Comparison of ENCODE assay signal across 9 cellular contexts in genomic region chr3:42051384-42052131, GRCh38. TPM values are rescaled to one million over a fixed set of nuclear protein-coding genes. Genes with fewer than 3 reads are reported as not detected.
A peak's percentile ranks its signal among the peaks of the same experiment; 100 is the strongest.
DNase-seq lines count a peak whose midpoint lies in the region; ATAC-seq, FAIRE-seq and TF ChIP-seq lines count a peak whose summit lies in the region.
"Had no signal": no experiment of that assay in that cellular context is flagged by ENCODE, and none has a peak within 500 bp of the region (broad histone marks: within the 10 kb centered on the region; RNA-seq: fewer than 3 reads in every experiment).

No MANE protein-coding gene starts in this region.

- no peaks in the 10 kb centered on the region for H4K20me1 ChIP-seq in HepG2 (ENCODE audit: insufficient read depth, low read length)

- H3K79me2 ChIP-seq in HepG2 (ENCODE audit: insufficient read depth, low read length): peaks cover 75% of the 10 kb centered on the region

- no peak overlapping the region for H2AFZ ChIP-seq in HepG2 (ENCODE audit: low read length)

- H3K36me3 ChIP-seq in HepG2 (replicated peaks in 1 of 2; ENCODE audit: control insufficient read depth in 1 of 2, insufficient read depth in 2 of 2, low read length in 2 of 2): no peaks in the 10 kb centered on the region
- no peaks in the 10 kb centered on the region for H3K36me3 ChIP-seq in vagina
- no peaks in the 10 kb centered on the region for H3K36me3 ChIP-seq in H7 (replicated peaks; ENCODE audit: control insufficient read depth, insufficient read depth, low read length)

- H3K27ac ChIP-seq in HepG2 (ENCODE audit: extremely low read length, insufficient read depth, low read length) (peak overlapping the region; percentile 97), vagina (peak overlapping the region; percentile 83)

- FAIRE-seq in HepG2 (lab: Jason Lieb, UNC): no peak

- WGBS in HepG2 (ENCODE audit: low lambda C conversion rate): 88% methylated on average over 4 of the region's 4 CpGs

- H3K9me3 ChIP-seq in HepG2 (ENCODE audit: low read length): no peaks in the 10 kb centered on the region
- H3K9me3 ChIP-seq in vagina: no peaks in the 10 kb centered on the region
- H3K9me3 ChIP-seq in T-helper 17 cell (ENCODE audit: control insufficient read depth, low read length, poor library complexity, severe bottlenecking): no peaks in the 10 kb centered on the region

- H3K4me2 ChIP-seq in HepG2 (ENCODE audit: low read depth, low read length): peak overlapping the region; percentile 95

- CTCF ChIA-PET in activated B cell treated with CpG ODN at 0.5 μM for 24 hours (lab: Charles Lee): interaction anchor here (1.0 to 1.5 kb wide), 4 partner anchors 27 to 52 kb away, joined by 3 to 5 read pairs (median 3); no protein-coding TSS in a partner anchor
- CTCF ChIA-PET in HepG2 (lab: Yijun Ruan, JAX; ENCODE audit: low intra/inter-chr PET ratio, low total read pairs): no interaction called here

- no peak for DNase-seq in activated naive CD8-positive, alpha-beta T cell treated with anti-CD3 and anti-CD28 coated beads, Interleukin-2, amount 50 U/mL, for 24 hours
- DNase-seq in activated naive CD8-positive, alpha-beta T cell treated with anti-CD3 and anti-CD28 coated beads for 36 hours: no peak
- no peak for DNase-seq in activated B cell treated with CpG ODN at 0.5 μM for 24 hours
- DNase-seq in HepG2 (ENCODE audit: low spot score): no peak
- peak in 1 of 2 donors; percentile 77 for DNase-seq in vagina (ENCODE audit: extremely low spot score in 2 of 2)
- no peak for DNase-seq in T-helper 17 cell
- DNase-seq in H7: no peak
- no peak for DNase-seq in dermis blood vessel endothelial cell
- DNase-seq: central memory CD4-positive, alpha-beta T cell had no signal

- H3K27ac Mint-ChIP-seq in activated naive CD8-positive, alpha-beta T cell treated with anti-CD3 and anti-CD28 coated beads, Interleukin-2, amount 50 U/mL, for 24 hours: no peak overlapping the region
- no peak overlapping the region for H3K27ac Mint-ChIP-seq in activated naive CD8-positive, alpha-beta T cell treated with anti-CD3 and anti-CD28 coated beads for 36 hours
- peak overlapping the region; percentile 81 for H3K27ac Mint-ChIP-seq in activated B cell treated with CpG ODN at 0.5 μM for 24 hours
- no peak overlapping the region for H3K27ac Mint-ChIP-seq in T-helper 17 cell

- no peak for TF ChIP-seq RAD21 in HepG2 (CRISPR knock-in tag; IDR thresholded peaks at IDR 0.05)

- H3K4me3 ChIP-seq in HepG2 (replicated peaks in 1 of 3; ENCODE audit: insufficient read depth in 1 of 3, low read depth in 2 of 3, low read length in 3 of 3) (no peak overlapping the region), vagina (no peak overlapping the region), H7 (ENCODE audit: insufficient read depth, low read depth, low read length) (no peak overlapping the region)

- in situ Hi-C loops in HepG2 (cut with HindIII; ENCODE audit: extremely low pct_ligation_motif_present, low pct_unique_long_range_greater_than_20kb): loop anchor here (5.0 kb wide), 1 partner anchor 34 kb away; no protein-coding TSS in a partner anchor

- H3K4me3 Mint-ChIP-seq in activated naive CD8-positive, alpha-beta T cell treated with anti-CD3 and anti-CD28 coated beads, Interleukin-2, amount 50 U/mL, for 24 hours: no peak overlapping the region
- H3K4me3 Mint-ChIP-seq in activated naive CD8-positive, alpha-beta T cell treated with anti-CD3 and anti-CD28 coated beads for 36 hours: no peak overlapping the region
- H3K4me3 Mint-ChIP-seq in activated B cell treated with CpG ODN at 0.5 μM for 24 hours (peak overlapping the region; percentile 19), T-helper 17 cell (no peak overlapping the region)

- TF ChIP-seq EP300 in HepG2 (IDR thresholded peaks at IDR 0.05; ENCODE audit: low read depth in 2 of 2, low read length in 2 of 2): no peak
- TF ChIP-seq EP300 in HepG2 (CRISPR knock-in tag; IDR thresholded peaks at IDR 0.05; ENCODE audit: borderline replicate concordance): no peak

- TF ChIP-seq POLR2A in HepG2 (IDR thresholded peaks at IDR 0.05; ENCODE audit: insufficient read depth in 1 of 2, low read depth in 2 of 2, low read length in 2 of 2) (no peak), vagina (IDR thresholded peaks at IDR 0.05) (no peak)

- H3K4me1 ChIP-seq in HepG2 (ENCODE audit: insufficient read depth, low read length): peaks cover 83% of the 10 kb centered on the region
- H3K4me1 ChIP-seq in vagina: peaks cover 34% of the 10 kb centered on the region

- H3K36me3 Mint-ChIP-seq in activated naive CD8-positive, alpha-beta T cell treated with anti-CD3 and anti-CD28 coated beads, Interleukin-2, amount 50 U/mL, for 24 hours (ENCODE audit: low read depth): peaks cover 7% of the 10 kb centered on the region
- no peaks in the 10 kb centered on the region for H3K36me3 Mint-ChIP-seq in activated naive CD8-positive, alpha-beta T cell treated with anti-CD3 and anti-CD28 coated beads for 36 hours
- H3K36me3 Mint-ChIP-seq in activated B cell treated with CpG ODN at 0.5 μM for 24 hours (ENCODE audit: low read depth) (peaks cover 15% of the 10 kb centered on the region), T-helper 17 cell (ENCODE audit: low read depth) (peaks cover 5% of the 10 kb centered on the region)

- no peaks in the 10 kb centered on the region for H3K27me3 Mint-ChIP-seq in activated naive CD8-positive, alpha-beta T cell treated with anti-CD3 and anti-CD28 coated beads, Interleukin-2, amount 50 U/mL, for 24 hours
- H3K27me3 Mint-ChIP-seq in activated naive CD8-positive, alpha-beta T cell treated with anti-CD3 and anti-CD28 coated beads for 36 hours: no peaks in the 10 kb centered on the region
- H3K27me3 Mint-ChIP-seq in activated B cell treated with CpG ODN at 0.5 μM for 24 hours (no peaks in the 10 kb centered on the region), T-helper 17 cell (no peaks in the 10 kb centered on the region)

- no peaks in the 10 kb centered on the region; a peak in 1 of 5 replicates for H3K27me3 ChIP-seq in HepG2 (ENCODE audit: control insufficient read depth in 1 of 2, insufficient read depth in 2 of 2, low read length in 2 of 2)
- H3K27me3 ChIP-seq in vagina: no peaks in the 10 kb centered on the region
- no peaks in the 10 kb centered on the region for H3K27me3 ChIP-seq in H7 (ENCODE audit: control insufficient read depth, insufficient read depth, low read length)

- peak; percentile 67 for ATAC-seq in activated naive CD8-positive, alpha-beta T cell treated with anti-CD3 and anti-CD28 coated beads, Interleukin-2, amount 50 U/mL, for 24 hours
- ATAC-seq in activated B cell treated with CpG ODN at 0.5 μM for 24 hours (ENCODE audit: low read depth): peak; percentile 59
- no peak for ATAC-seq in HepG2
- ATAC-seq in T-helper 17 cell: no peak

- BruUV-seq in HepG2 (replicated peaks; lab: Mats Ljungman, UMichigan): no TSS peak

- intact Hi-C loops in activated B cell treated with CpG ODN at 0.5 μM for 24 hours (cut with micrococcal nuclease): loop anchor here (1.0 kb wide), 1 partner anchor 10 kb away; no protein-coding TSS in a partner anchor
- intact Hi-C loops in HepG2 (cut with micrococcal nuclease; ENCODE audit: unreplicated experiment): loop anchor here (2.0 kb wide), 1 partner anchor 29 kb away; no protein-coding TSS in a partner anchor
- intact Hi-C loops in vagina (cut with DNase I): no loop called here

- no peak for TF ChIP-seq CTCF in activated B cell treated with CpG ODN at 0.5 μM for 24 hours (IDR thresholded peaks at IDR 0.05)
- TF ChIP-seq CTCF in HepG2 (CRISPR knock-in tag; IDR thresholded peaks at IDR 0.05): no peak
- TF ChIP-seq CTCF in vagina (IDR thresholded peaks at IDR 0.05): no peak

- H3K9me3 Mint-ChIP-seq in activated naive CD8-positive, alpha-beta T cell treated with anti-CD3 and anti-CD28 coated beads, Interleukin-2, amount 50 U/mL, for 24 hours: no peaks in the 10 kb centered on the region
- no peaks in the 10 kb centered on the region for H3K9me3 Mint-ChIP-seq in activated naive CD8-positive, alpha-beta T cell treated with anti-CD3 and anti-CD28 coated beads for 36 hours
- no peaks in the 10 kb centered on the region for H3K9me3 Mint-ChIP-seq in activated B cell treated with CpG ODN at 0.5 μM for 24 hours

- POLR2A ChIA-PET in activated B cell treated with CpG ODN at 0.5 μM for 24 hours (lab: Charles Lee): interaction anchor here (0.9 to 5.5 kb wide), 7 partner anchors 10 to 43 kb away, joined by 3 to 47 read pairs (median 7); no protein-coding TSS in a partner anchor
- POLR2A ChIA-PET in HepG2 (lab: Yijun Ruan, JAX): interaction anchor here (1.2 kb wide), 1 partner anchor 19 kb away, joined by 3 read pairs; no protein-coding TSS in a partner anchor

- H3K4me1 Mint-ChIP-seq in activated naive CD8-positive, alpha-beta T cell treated with anti-CD3 and anti-CD28 coated beads, Interleukin-2, amount 50 U/mL, for 24 hours: peaks cover 52% of the 10 kb centered on the region
- peaks cover 30% of the 10 kb centered on the region for H3K4me1 Mint-ChIP-seq in activated naive CD8-positive, alpha-beta T cell treated with anti-CD3 and anti-CD28 coated beads for 36 hours
- H3K4me1 Mint-ChIP-seq in activated B cell treated with CpG ODN at 0.5 μM for 24 hours (peaks cover 83% of the 10 kb centered on the region), T-helper 17 cell (peaks cover 22% of the 10 kb centered on the region)

- 0 out of 2 replicates have a peak overlapping the region, but pooled peaks have one; percentile 81 for H3K9ac ChIP-seq in HepG2 (ENCODE audit: insufficient read depth, low read depth, low read length)

RNA-seq across cellular contexts. Expression of gene TRAK1, which starts 39.6 kb away (rescaled TPM):
- total RNA-seq in activated naive CD8-positive, alpha-beta T cell treated with anti-CD3 and anti-CD28 coated beads for 36 hours: 10 to 100 TPM; 22.3 to 22.8 TPM
- total RNA-seq in activated B cell treated with CpG ODN at 0.5 μM for 24 hours (54.5 and 58.4 TPM in 2 replicates), HepG2 (2016; rRNA removed; fragmentation: Illumina TruSeq; extraction: Trizol) (20.5 and 22.8 TPM in 2 replicates), vagina (36.8 TPM), T-helper 17 cell (10 to 100 TPM; 22.6 to 23.8 TPM), dermis blood vessel endothelial cell (52.1 and 67.3 TPM in 2 replicates)
- total RNA-seq in HepG2 (2016; cell fraction: cytosol; rRNA removed; fragmentation: Illumina TruSeq; extraction: Trizol; ENCODE audit: low read depth): 7.0 and 7.4 TPM in 2 replicates
- total RNA-seq in HepG2 (2016; cell fraction: insoluble cytoplasmic fraction; rRNA removed; fragmentation: Illumina TruSeq; extraction: Trizol): 18.0 and 21.4 TPM in 2 replicates
- total RNA-seq in HepG2 (2016; cell fraction: membrane; rRNA removed; fragmentation: Illumina TruSeq; extraction: Trizol): 20.7 and 21.5 TPM in 2 replicates
- total RNA-seq in HepG2 (2016; cell fraction: nucleus; rRNA removed; fragmentation: Illumina TruSeq; extraction: Trizol): 26.3 and 30.0 TPM in 2 replicates
- polyA plus RNA-seq in HepG2 (2011; rRNA removed): 40.8 and 46.6 TPM in 2 replicates
- polyA plus RNA-seq in HepG2 (2011; cell fraction: cytosol; rRNA removed): 29.8 and 35.8 TPM in 2 replicates
- 63.9 and 75.8 TPM in 2 replicates for polyA plus RNA-seq in HepG2 (2011; cell fraction: nucleus; rRNA removed)
- polyA plus RNA-seq in HepG2 (2012): 21.6 and 24.2 TPM in 2 replicates
- 3.6 and 5.4 TPM in 2 replicates for polyA plus RNA-seq in HepG2 (2016; cell fraction: cytosol; fragmentation: Illumina TruSeq; extraction: Trizol; ENCODE audit: low read depth)
- polyA plus RNA-seq in HepG2 (2016; cell fraction: insoluble cytoplasmic fraction; fragmentation: Illumina TruSeq; extraction: Trizol; ENCODE audit: low read depth): 16.6 and 20.2 TPM in 2 replicates
- 11.6 and 12.7 TPM in 2 replicates for polyA plus RNA-seq in HepG2 (2016; cell fraction: membrane; fragmentation: Illumina TruSeq; extraction: Trizol; ENCODE audit: low read depth)
- polyA plus RNA-seq in HepG2 (2016; cell fraction: nucleus; fragmentation: Illumina TruSeq; extraction: Trizol; ENCODE audit: insufficient read depth, low read depth): 39.7 and 45.7 TPM in 2 replicates
- 22.1 and 65.6 TPM in 2 replicates for polyA minus RNA-seq in HepG2 (2011; rRNA and poly(A)+ RNA removed; ENCODE audit: low replicate concordance)
- 39.4 and 40.2 TPM in 2 replicates for polyA minus RNA-seq in HepG2 (2011; cell fraction: cytosol; rRNA and poly(A)+ RNA removed)
- polyA minus RNA-seq in HepG2 (2011; cell fraction: nucleus; rRNA and poly(A)+ RNA removed): 71.6 and 79.1 TPM in 2 replicates
- 20.6 and 26.9 TPM in 2 replicates for total RNA-seq in H7 (2014; rRNA removed; shearing (Covaris generic))

Comparison
In these comparisons a context has a peak if more than half of its experiments do, and no peak if none do; other contexts are left out.
1. ATAC-seq: peak in activated naive CD8-positive, alpha-beta T cell treated with anti-CD3 and anti-CD28 coated beads, Interleukin-2, amount 50 U/mL, for 24 hours (single experiment) and activated B cell treated with CpG ODN at 0.5 μM for 24 hours (single experiment); none in HepG2 (single experiment) and T-helper 17 cell (single experiment).